8 cellular contexts compared by ENCODE assay signal in the genomic region with DNA sequence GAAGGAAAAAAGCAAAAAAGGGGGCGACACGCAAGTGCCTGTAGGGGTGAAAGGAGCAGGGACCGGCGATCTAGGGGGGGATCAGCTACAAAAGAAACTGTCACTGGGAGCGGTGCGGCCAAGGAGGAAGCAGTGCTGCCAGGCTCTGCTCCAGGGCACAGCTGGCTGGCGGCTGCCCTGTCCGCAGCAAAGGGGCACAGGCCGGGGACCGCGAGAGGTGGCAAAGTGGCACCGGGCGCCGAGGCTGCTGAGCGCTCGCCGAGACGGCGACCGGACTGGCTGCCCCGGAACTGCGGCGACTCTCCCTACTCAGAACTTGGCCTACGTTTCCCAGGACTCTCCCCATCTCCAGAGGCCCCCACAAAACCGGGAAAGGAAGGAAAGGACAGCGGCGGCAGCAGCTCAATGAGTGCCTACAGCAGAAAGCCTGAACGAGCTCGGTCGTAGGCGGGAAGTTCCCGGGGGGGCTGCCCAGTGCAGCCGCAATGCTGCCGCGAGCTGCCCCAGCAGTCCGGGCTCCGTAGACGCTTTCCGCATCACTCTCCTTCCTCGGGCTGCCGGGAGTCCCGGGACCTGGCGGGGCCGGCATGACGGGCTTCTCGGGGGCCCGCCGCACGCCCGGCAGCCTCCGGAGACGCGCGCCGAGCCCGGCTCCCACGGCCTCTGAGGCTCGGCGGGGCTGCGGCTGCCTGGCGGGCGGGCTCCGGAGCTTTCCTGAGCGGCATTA. TPM values are rescaled to one million over a fixed set of nuclear protein-coding genes. Genes with fewer than 3 reads are reported as not detected.
DNase-seq lines count a peak whose midpoint lies in the region; ATAC-seq and TF ChIP-seq lines count a peak whose summit lies in the region.

No MANE protein-coding gene starts in this region.

- H3K4me1 Mint-ChIP-seq in CD14-positive monocyte (peaks cover 30% of the 10 kb centered on the region), T-helper 17 cell (peaks cover 15% of the 10 kb centered on the region), brain (peaks cover 31% of the 10 kb centered on the region)

- no peaks in the 10 kb centered on the region for H3K9me3 ChIP-seq in T-helper 17 cell (ENCODE audit: control insufficient read depth, low read length, poor library complexity, severe bottlenecking)

- H3K4me3 Mint-ChIP-seq in CD14-positive monocyte (peak overlapping the region; percentile 99 to 100), T-helper 17 cell (peak overlapping the region; percentile 100), brain (peak overlapping the region; percentile 88 to 99 (median 97))

- peaks cover 0 to 3% (median 0%) of the 10 kb centered on the region in 7 donors for H3K9me3 Mint-ChIP-seq in CD14-positive monocyte
- H3K9me3 Mint-ChIP-seq in brain = no peaks in the 10 kb centered on the region

- H3K4me3 ChIP-seq in skin epidermis = peak overlapping the region; percentile 48 to 93 (median 81)

- H3K36me3 Mint-ChIP-seq in CD14-positive monocyte (peaks cover 0 to 6% of the 10 kb centered on the region in 2 donors), T-helper 17 cell (ENCODE audit: low read depth) (peaks cover 3% of the 10 kb centered on the region), brain (peaks cover 7% of the 10 kb centered on the region)

- H3K27ac ChIP-seq in skin epidermis = peak overlapping the region; percentile 39 to 99 (median 94)

- intact Hi-C loops in CD14-positive monocyte (cut with micrococcal nuclease) = loop anchor here in 1 of 2 donors (10.0 kb wide), 2 partner anchors 206 to 546 kb away; a partner anchor contains a TSS

- no peak for TF ChIP-seq CTCF in CD14-positive monocyte (IDR thresholded peaks at IDR 0.05)
- TF ChIP-seq CTCF in brain (conservative IDR thresholded peaks at IDR 0.05) = no peak

- H3K27me3 Mint-ChIP-seq in CD14-positive monocyte (ENCODE audit: low read depth in 3 of 3) (peaks cover 2% of the 10 kb centered on the region in 3 donors), T-helper 17 cell (no peaks in the 10 kb centered on the region), brain (peaks cover 49% of the 10 kb centered on the region)

- peak; percentile 51 for DNase-seq in CD14-positive monocyte (ENCODE audit: low spot score)
- peak; percentile 40 to 55 (median 53) for DNase-seq in T-helper 17 cell
- DNase-seq in iPS-NIHi11 (ENCODE audit: low spot score) = peak; percentile 37
- no peak for DNase-seq in putamen (ENCODE audit: low spot score)

- H3K27ac Mint-ChIP-seq in CD14-positive monocyte = peak overlapping the region; percentile 83 to 97 (median 95)
- peak overlapping the region; percentile 97 for H3K27ac Mint-ChIP-seq in T-helper 17 cell
- H3K27ac Mint-ChIP-seq in brain = peak overlapping the region; percentile 23 to 99 (median 92)

- ATAC-seq in GM19328 (IDR thresholded peaks at IDR 0.05; ENCODE audit: unreplicated experiment) = peak; percentile 17
- ATAC-seq in HG03378 (IDR thresholded peaks at IDR 0.05; ENCODE audit: unreplicated experiment) = peak; percentile 13
- ATAC-seq in T-helper 17 cell = peak; percentile 46

RNA-seq across cellular contexts. Expression of a gene that starts 1.0 kb away (rescaled TPM):
- polyA plus RNA-seq in CD14-positive monocyte (1 to 10 TPM; 5.3 to 7.4 TPM), brain (ENCODE audit: insufficient read depth, low read depth, low replicate concordance) (251 TPM)
- total RNA-seq in T-helper 17 cell = 1 to 10 TPM; 7.7 to 8.2 TPM

RNA-seq across cellular contexts. Expression of a gene that starts 9.0 kb away (rescaled TPM):
- polyA plus RNA-seq in CD14-positive monocyte (10 to 100 TPM; 16.9 to 29.6 TPM), brain (ENCODE audit: insufficient read depth, low read depth, low replicate concordance) (120 TPM)
- 10 to 100 TPM; 45.8 to 50.1 TPM for total RNA-seq in T-helper 17 cell

Comparison
In these comparisons a context has a peak if more than half of its experiments do, and no peak if none do; other contexts are left out.
1. RNA of a gene that starts 1.0 kb away (polyA plus RNA-seq): 251 TPM in brain (single experiment); 5.3 to 7.4 TPM in CD14-positive monocyte; every median in the first group is over 10 times any median in the second.
2. Peak in every context shown above with its lines, with median percentiles within 50 percentile points of each other: H3K27ac Mint-ChIP-seq, H3K4me3 Mint-ChIP-seq and ATAC-seq.